Comparison of ENCODE assay signal across 30 cellular contexts in genomic region chr1:77938656-77939055, GRCh38.
"Had no signal": no experiment of that assay in that cellular context is flagged by ENCODE, and none has a peak within 500 bp of the region (broad histone marks: within the 10 kb centered on the region; RNA-seq: fewer than 3 reads in every experiment).

No MANE protein-coding gene starts in this region.

- H3K27ac Mint-ChIP-seq: activated naive CD4-positive, alpha-beta T cell treated with anti-CD3 and anti-CD28 coated beads, Interleukin-2, amount 10 ng/mL, durations not matched to agents 7 days and 5 days; activated naive CD8-positive, alpha-beta T cell treated with anti-CD3 and anti-CD28 coated beads, Interleukin-2, amount 50 U/mL, for 24 hours; mesothelial cell of epicardium; stimulated activated memory B cell treated with anti-CD40 and anti-IgM and Interleukin-4, amounts not matched to agents 10 μg/mL and 1 μg/mL and 100 μg/mL, for 72 hours; T-helper 2 cell treated with Interferon-gamma antibody and Interleukin-4, amounts not matched to agents 5 μg/mL and 100 μg/mL, for 36 hours had no signal

- H3K4me1 ChIP-seq: breast epithelium, gastrocnemius medialis, stomach, suprapubic skin, upper lobe of right lung had no signal

- H3K27me3 Mint-ChIP-seq: activated naive CD4-positive, alpha-beta T cell treated with anti-CD3 and anti-CD28 coated beads, Interleukin-2, amount 10 ng/mL, durations not matched to agents 7 days and 5 days; activated naive CD8-positive, alpha-beta T cell treated with anti-CD3 and anti-CD28 coated beads, Interleukin-2, amount 50 U/mL, for 24 hours; stimulated activated memory B cell treated with anti-CD40 and anti-IgM and Interleukin-4, amounts not matched to agents 10 μg/mL and 1 μg/mL and 100 μg/mL, for 72 hours; T-cell had no signal

- H3K9me3 ChIP-seq: breast epithelium, gastrocnemius medialis, neutrophil, stomach, suprapubic skin, tibial artery, upper lobe of right lung had no signal

- H3K27me3 ChIP-seq: breast epithelium, gastrocnemius medialis, neutrophil, stomach, suprapubic skin, tibial artery, upper lobe of right lung had no signal

- H3K4me1 Mint-ChIP-seq: activated naive CD4-positive, alpha-beta T cell treated with anti-CD3 and anti-CD28 coated beads, Interleukin-2, amount 10 ng/mL, durations not matched to agents 7 days and 5 days; mesothelial cell of epicardium; nephron; stimulated activated memory B cell treated with anti-CD40 and anti-IgM and Interleukin-4, amounts not matched to agents 10 μg/mL and 1 μg/mL and 100 μg/mL, for 72 hours had no signal

- H3K27ac ChIP-seq: breast epithelium, neutrophil, skin epidermis, stomach, suprapubic skin, tibial artery, upper lobe of right lung had no signal

- ATAC-seq: activated naive CD8-positive, alpha-beta T cell treated with anti-CD3 and anti-CD28 coated beads, Interleukin-2, amount 50 U/mL, for 24 hours; gastrocnemius medialis; sciatic nerve; stimulated activated memory B cell treated with anti-CD40 and anti-IgM and Interleukin-4, amounts not matched to agents 10 μg/mL and 1 μg/mL and 100 μg/mL, for 72 hours; upper lobe of right lung had no signal

- H3K4me3 ChIP-seq: breast epithelium, gastrocnemius medialis, skin epidermis, stomach, suprapubic skin, tibial artery, upper lobe of right lung had no signal

- H3K4me3 Mint-ChIP-seq: activated naive CD4-positive, alpha-beta T cell treated with anti-CD3 and anti-CD28 coated beads, Interleukin-2, amount 10 ng/mL, durations not matched to agents 7 days and 5 days; activated naive CD8-positive, alpha-beta T cell treated with anti-CD3 and anti-CD28 coated beads, Interleukin-2, amount 50 U/mL, for 24 hours; mesothelial cell of epicardium; nephron; stimulated activated memory B cell treated with anti-CD40 and anti-IgM and Interleukin-4, amounts not matched to agents 10 μg/mL and 1 μg/mL and 100 μg/mL, for 72 hours; T-cell; T-helper 2 cell treated with Interferon-gamma antibody and Interleukin-4, amounts not matched to agents 5 μg/mL and 100 μg/mL, for 36 hours had no signal

- H3K9me3 Mint-ChIP-seq: activated naive CD4-positive, alpha-beta T cell treated with anti-CD3 and anti-CD28 coated beads, Interleukin-2, amount 10 ng/mL, durations not matched to agents 7 days and 5 days; activated naive CD8-positive, alpha-beta T cell treated with anti-CD3 and anti-CD28 coated beads, Interleukin-2, amount 50 U/mL, for 24 hours; nephron; stimulated activated memory B cell treated with anti-CD40 and anti-IgM and Interleukin-4, amounts not matched to agents 10 μg/mL and 1 μg/mL and 100 μg/mL, for 72 hours; T-cell; T-helper 2 cell treated with Interferon-gamma antibody and Interleukin-4, amounts not matched to agents 5 μg/mL and 100 μg/mL, for 36 hours had no signal

- H3K36me3 ChIP-seq: breast epithelium had no signal

- DNase-seq: activated CD4-positive, alpha-beta T cell treated with anti-CD3 and anti-CD28 coated beads for 4 hours; activated CD4-positive, alpha-beta T cell treated with anti-CD3 and anti-CD28 coated beads, Interleukin-2, amount 50 U/mL, for 48 hours; activated CD4-positive, CD25-positive, alpha-beta regulatory T cell; activated CD8-positive, alpha-beta memory T cell treated with anti-CD3 and anti-CD28 coated beads for 24 hours; activated gamma-delta T cell; activated naive CD4-positive, alpha-beta T cell treated with anti-CD3 and anti-CD28 coated beads, Interleukin-2, amount 10 ng/mL, durations not matched to agents 7 days and 5 days; activated naive CD8-positive, alpha-beta T cell treated with anti-CD3 and anti-CD28 coated beads, Interleukin-2, amount 50 U/mL, for 24 hours; amygdala; dermis blood vessel endothelial cell; effector CD8-positive, alpha-beta T cell; gastrocnemius medialis; glutamatergic neuron; hippocampal formation; retina; stimulated activated CD4-positive, alpha-beta T cell treated with anti-CD3 and anti-CD28 coated beads, Interleukin-1b, Interleukin-23, amount 100 ng/mL, for 48 hours; stimulated activated CD4-positive, alpha-beta T cell treated with anti-CD3 and anti-CD28 coated beads, Interleukin-4, amount 100 ng/mL, for 4 hours; stimulated activated CD8-positive, alpha-beta memory T cell treated with anti-CD3 and anti-CD28 coated beads, Interleukin-4, amount 100 ng/mL, for 48 hours; stomach; T-cell; tibial artery; upper lobe of right lung had no signal
